ENCODE assay signal across 19 cellular contexts in genomic region chr5:65468633-65469032, GRCh38. TPM values are rescaled to one million over a fixed set of nuclear protein-coding genes. Genes with fewer than 3 reads are reported as not detected.
DNase-seq lines count a peak whose midpoint lies in the region; ATAC-seq, FAIRE-seq and TF ChIP-seq lines count a peak whose summit lies in the region.
"Had no signal": no experiment of that assay in that cellular context is flagged by ENCODE, and none has a peak within 500 bp of the region (broad histone marks: within the 10 kb centered on the region; RNA-seq: fewer than 3 reads in every experiment).

No MANE protein-coding gene starts in this region.

- no peak overlapping the region for H3K4me2 ChIP-seq in astrocyte (ENCODE audit: low read length)

- peaks cover 3% of the 10 kb centered on the region for H3K4me1 Mint-ChIP-seq in activated CD4-positive, alpha-beta T cell treated with anti-CD3 and anti-CD28 coated beads for 36 hours
- no peaks in the 10 kb centered on the region for H3K4me1 Mint-ChIP-seq in activated CD4-positive, alpha-beta T cell treated with anti-CD3 and anti-CD28 coated beads, Interleukin-2, amount 10 ng/mL, durations not matched to agents 7 days and 5 days
- H3K4me1 Mint-ChIP-seq in astrocyte (ENCODE audit: low read depth, unreplicated experiment) = no peaks in the 10 kb centered on the region

- H3K36me3 ChIP-seq in astrocyte (ENCODE audit: insufficient read depth, low read length) = peaks cover 5% of the 10 kb centered on the region
- H3K36me3 ChIP-seq: SJCRH30 had no signal

- no peak overlapping the region for H3K9ac ChIP-seq in astrocyte (ENCODE audit: low read length)

- no peak overlapping the region for H3K4me3 Mint-ChIP-seq in activated CD4-positive, alpha-beta T cell treated with anti-CD3 and anti-CD28 coated beads for 36 hours
- no peak overlapping the region for H3K4me3 Mint-ChIP-seq in activated CD4-positive, alpha-beta T cell treated with anti-CD3 and anti-CD28 coated beads, Interleukin-2, amount 10 ng/mL, durations not matched to agents 7 days and 5 days
- no peak overlapping the region for H3K4me3 Mint-ChIP-seq in astrocyte (ENCODE audit: unreplicated experiment)
- H3K4me3 Mint-ChIP-seq: CD4-positive, alpha-beta T cell had no signal

- peaks cover 2% of the 10 kb centered on the region for H3K27me3 Mint-ChIP-seq in activated CD4-positive, alpha-beta T cell treated with anti-CD3 and anti-CD28 coated beads for 36 hours
- H3K27me3 Mint-ChIP-seq in activated CD4-positive, alpha-beta T cell treated with anti-CD3 and anti-CD28 coated beads, Interleukin-2, amount 10 ng/mL, durations not matched to agents 7 days and 5 days = peaks cover 1% of the 10 kb centered on the region
- H3K27me3 Mint-ChIP-seq in astrocyte (ENCODE audit: low read depth, unreplicated experiment) = no peaks in the 10 kb centered on the region
- H3K27me3 Mint-ChIP-seq: CD4-positive, alpha-beta T cell had no signal

- H3K36me3 Mint-ChIP-seq in activated CD4-positive, alpha-beta T cell treated with anti-CD3 and anti-CD28 coated beads for 36 hours (ENCODE audit: low read depth) = no peaks in the 10 kb centered on the region
- H3K36me3 Mint-ChIP-seq in activated CD4-positive, alpha-beta T cell treated with anti-CD3 and anti-CD28 coated beads, Interleukin-2, amount 10 ng/mL, durations not matched to agents 7 days and 5 days (ENCODE audit: low read depth) = no peaks in the 10 kb centered on the region
- no peaks in the 10 kb centered on the region for H3K36me3 Mint-ChIP-seq in astrocyte (ENCODE audit: low read depth, unreplicated experiment)

- DNase-seq in activated CD4-positive, alpha-beta T cell treated with anti-CD3 and anti-CD28 coated beads for 36 hours = no peak
- DNase-seq in activated CD4-positive, alpha-beta T cell treated with anti-CD3 and anti-CD28 coated beads, Interleukin-2, amount 10 ng/mL, durations not matched to agents 7 days and 5 days = no peak
- DNase-seq in astrocyte (ENCODE audit: low read depth) (peak; percentile 47), fibroblast of villous mesenchyme (ENCODE audit: low read depth) (peak; percentile 17), DMS153 treated with DMSO at 0.1 percent for 48 hours (lab: John Stamatoyannopoulos, UW; ENCODE audit: unreplicated experiment) (no peak), SW480 (ENCODE audit: low spot score) (no peak), anterior cingulate cortex (lab: John Stamatoyannopoulos, UW) (no peak)
- DNase-seq: 8988T; Caco-2; CD4-positive, alpha-beta T cell; H7; NCI-H1048; NCI-H1436 treated with DMSO at 0.1 percent for 48 hours; NCI-H2029; NCI-H2171; NCI-H526; SJCRH30 had no signal

- intact Hi-C loops in activated CD4-positive, alpha-beta T cell treated with anti-CD3 and anti-CD28 coated beads for 36 hours (cut with DNase I, micrococcal nuclease) = no loop called here

- peaks cover 13% of the 10 kb centered on the region for H4K20me1 ChIP-seq in astrocyte (ENCODE audit: insufficient read depth, low read length)

- H2AFZ ChIP-seq in astrocyte (ENCODE audit: low read depth, low read length) = no peak overlapping the region

- H3K4me3 ChIP-seq in astrocyte (ENCODE audit: insufficient read depth, low read depth, low read length) (no peak overlapping the region), fibroblast of villous mesenchyme (ENCODE audit: low read depth, low read length) (no peak overlapping the region)
- H3K4me3 ChIP-seq: SJCRH30 had no signal

- ATAC-seq in activated CD4-positive, alpha-beta T cell treated with anti-CD3 and anti-CD28 coated beads for 36 hours = peak; percentile 68
- no peak for ATAC-seq in GM18502 (IDR thresholded peaks at IDR 0.05; ENCODE audit: poor library complexity, unreplicated experiment)
- ATAC-seq: Panc1 had no signal

- H3K79me2 ChIP-seq in astrocyte (ENCODE audit: insufficient read depth, low read length) = peaks cover 92% of the 10 kb centered on the region

- CTCF ChIA-PET in activated CD4-positive, alpha-beta T cell treated with anti-CD3 and anti-CD28 coated beads for 36 hours (lab: Charles Lee) = no interaction called here
- CTCF ChIA-PET in activated CD4-positive, alpha-beta T cell treated with anti-CD3 and anti-CD28 coated beads, Interleukin-2, amount 10 ng/mL, durations not matched to agents 7 days and 5 days (lab: Charles Lee) = interaction anchor here (0.6 kb wide), 1 partner anchor 38 kb away, joined by 3 read pairs; no protein-coding TSS in a partner anchor

- H3K27ac Mint-ChIP-seq in activated CD4-positive, alpha-beta T cell treated with anti-CD3 and anti-CD28 coated beads for 36 hours = no peak overlapping the region
- H3K27ac Mint-ChIP-seq in activated CD4-positive, alpha-beta T cell treated with anti-CD3 and anti-CD28 coated beads, Interleukin-2, amount 10 ng/mL, durations not matched to agents 7 days and 5 days = no peak overlapping the region
- no peak overlapping the region for H3K27ac Mint-ChIP-seq in astrocyte (ENCODE audit: unreplicated experiment)
- H3K27ac Mint-ChIP-seq: CD4-positive, alpha-beta T cell had no signal

- H3K27me3 ChIP-seq in astrocyte (ENCODE audit: insufficient read depth, low read length) = no peaks in the 10 kb centered on the region
- H3K27me3 ChIP-seq: SJCRH30 had no signal

- FAIRE-seq in astrocyte (lab: Jason Lieb, UNC) = peak; percentile 78

- no peaks in the 10 kb centered on the region for H3K9me3 ChIP-seq in astrocyte (ENCODE audit: insufficient read depth, low read depth, low read length)
- H3K9me3 ChIP-seq: Caco-2, SJCRH30 had no signal

- H3K4me1 ChIP-seq in astrocyte (ENCODE audit: insufficient read depth, low read length) = no peaks in the 10 kb centered on the region
- H3K4me1 ChIP-seq: Caco-2, SJCRH30 had no signal

- POLR2A ChIA-PET in activated CD4-positive, alpha-beta T cell treated with anti-CD3 and anti-CD28 coated beads for 36 hours (lab: Charles Lee) = no interaction called here
- POLR2A ChIA-PET in activated CD4-positive, alpha-beta T cell treated with anti-CD3 and anti-CD28 coated beads, Interleukin-2, amount 10 ng/mL, durations not matched to agents 7 days and 5 days (lab: Charles Lee) = no interaction called here

- TF ChIP-seq CTCF in astrocyte (IDR thresholded peaks at IDR 0.05; ENCODE audit: insufficient read depth, low read depth, low read length) (no peak), fibroblast of villous mesenchyme (IDR thresholded peaks at IDR 0.05; ENCODE audit: insufficient read depth, low read depth, low read length) (no peak)

- no peak overlapping the region for H3K27ac ChIP-seq in astrocyte (ENCODE audit: low read depth, low read length)
- H3K27ac ChIP-seq: SJCRH30 had no signal

- no peaks in the 10 kb centered on the region for H3K9me3 Mint-ChIP-seq in activated CD4-positive, alpha-beta T cell treated with anti-CD3 and anti-CD28 coated beads for 36 hours (ENCODE audit: low read depth)
- no peaks in the 10 kb centered on the region for H3K9me3 Mint-ChIP-seq in activated CD4-positive, alpha-beta T cell treated with anti-CD3 and anti-CD28 coated beads, Interleukin-2, amount 10 ng/mL, durations not matched to agents 7 days and 5 days
- H3K9me3 Mint-ChIP-seq in astrocyte (ENCODE audit: unreplicated experiment) = no peaks in the 10 kb centered on the region
- H3K9me3 Mint-ChIP-seq: CD4-positive, alpha-beta T cell had no signal

RNA-seq across cellular contexts. Expression of gene ADAMTS6, which starts 13.1 kb away (rescaled TPM):
- 1 to 10 TPM in 1 of 2 experiments, under 1 TPM in 1; 0.96 to 1.3 TPM for total RNA-seq in activated CD4-positive, alpha-beta T cell treated with anti-CD3 and anti-CD28 coated beads for 36 hours
- 1 to 10 TPM; 2.8 to 2.9 TPM for total RNA-seq in activated CD4-positive, alpha-beta T cell treated with anti-CD3 and anti-CD28 coated beads, Interleukin-2, amount 10 ng/mL, durations not matched to agents 7 days and 5 days
- 27.7 and 37.1 TPM in 2 replicates for total RNA-seq in astrocyte
- total RNA-seq in fibroblast of villous mesenchyme = 95.9 and 121 TPM in 2 replicates

Comparison
In these comparisons a context has a peak if more than half of its experiments do, and no peak if none do; other contexts are left out.
1. DNase-seq: peak in astrocyte (single experiment) and fibroblast of villous mesenchyme (single experiment); none in activated CD4-positive, alpha-beta T cell treated with anti-CD3 and anti-CD28 coated beads for 36 hours (single experiment), activated CD4-positive, alpha-beta T cell treated with anti-CD3 and anti-CD28 coated beads, Interleukin-2, amount 10 ng/mL, durations not matched to agents 7 days and 5 days (single experiment), DMS153 treated with DMSO at 0.1 percent for 48 hours (single experiment), SW480 (single experiment) and anterior cingulate cortex (0 of 58).